In genomic region chr17:1109606-1110523, GRCh38 we compare ENCODE assay signal across 8 cellular contexts.
A peak's percentile ranks its signal among the peaks of the same experiment; 100 is the strongest.
DNase-seq lines count a peak whose midpoint lies in the region; ATAC-seq and TF ChIP-seq lines count a peak whose summit lies in the region.

No MANE protein-coding gene starts in this region.

- no peak for TF ChIP-seq CTCF in RWPE2 (IDR thresholded peaks at IDR 0.05; ENCODE audit: poor library complexity, severe bottlenecking)

- H3K4ac ChIP-seq in mesendoderm (ENCODE audit: low read depth, low read length): no peak overlapping the region

- no peak overlapping the region for H2BK15ac ChIP-seq in mesendoderm (replicated peaks; ENCODE audit: low read depth)

- no peak overlapping the region for H2AK5ac ChIP-seq in mesendoderm (ENCODE audit: low read length)

- WGBS in mesendoderm (ENCODE audit: extremely low coverage, insufficient coverage, low lambda C conversion rate): no CpG with 5 or more reads among the region's 33 CpGs
- 26% methylated on average over 33 of the region's 33 CpGs for WGBS in thymus

- H4K5ac ChIP-seq in mesendoderm (ENCODE audit: low read length): no peak overlapping the region

- H3K4me1 ChIP-seq in BLaER1: peaks cover 52% of the 10 kb centered on the region
- peaks cover 30% of the 10 kb centered on the region for H3K4me1 ChIP-seq in RWPE2 (ENCODE audit: insufficient read depth, poor library complexity, severe bottlenecking)
- peaks cover 3% of the 10 kb centered on the region for H3K4me1 ChIP-seq in mesendoderm (ENCODE audit: control insufficient read depth, low read depth, low read length)
- H3K4me1 ChIP-seq in thymus (ENCODE audit: control insufficient read depth, insufficient read depth, low read length): peaks cover 18% of the 10 kb centered on the region

- H3K9me3 ChIP-seq in BLaER1: no peaks in the 10 kb centered on the region
- H3K9me3 ChIP-seq in RWPE2 (ENCODE audit: severe bottlenecking): no peaks in the 10 kb centered on the region
- H3K9me3 ChIP-seq in thymus (ENCODE audit: control insufficient read depth): no peaks in the 10 kb centered on the region

- peak overlapping the region; percentile 80 for H3K9ac ChIP-seq in BLaER1
- H3K9ac ChIP-seq in mesendoderm (ENCODE audit: low read length): peak overlapping the region; percentile 84

- peaks cover 70% of the 10 kb centered on the region for H4K20me1 ChIP-seq in BLaER1

- H3K18ac ChIP-seq in mesendoderm (ENCODE audit: low read length): peak overlapping the region; percentile 81

- no peak overlapping the region for H4K8ac ChIP-seq in mesendoderm (ENCODE audit: low read depth, low read length)

- H3K27ac ChIP-seq in BLaER1 (peak overlapping the region; percentile 69), RWPE2 (ENCODE audit: poor library complexity, severe bottlenecking) (peak overlapping the region; percentile 86), cingulate gyrus (ENCODE audit: low read depth, low read length) (peak overlapping the region; percentile 83), mesendoderm (ENCODE audit: low read depth, low read length) (no peak overlapping the region), thymus (ENCODE audit: low read depth) (peak overlapping the region; percentile 83)

- no peak overlapping the region for H3K23ac ChIP-seq in mesendoderm (ENCODE audit: low read length)

- no peaks in the 10 kb centered on the region for H3K79me1 ChIP-seq in mesendoderm (ENCODE audit: low read length)

- peak overlapping the region; percentile 89 for H3K56ac ChIP-seq in mesendoderm (ENCODE audit: low read length)

- H2BK5ac ChIP-seq in mesendoderm (ENCODE audit: low read length): no peak overlapping the region

- H2BK120ac ChIP-seq in mesendoderm (ENCODE audit: low read depth, low read length): no peak overlapping the region

- ATAC-seq in GM21737 (IDR thresholded peaks at IDR 0.05; ENCODE audit: unreplicated experiment) (peak; percentile 16), RWPE2 (ENCODE audit: low read depth) (peak; percentile 23; the same call in 2 of the 3 replicates)

- H3K4me2 ChIP-seq in BLaER1 (peak overlapping the region; percentile 97), mesendoderm (ENCODE audit: low read length) (peak overlapping the region; percentile 46)

- peak overlapping the region; percentile 76 for H3K4me3 ChIP-seq in BLaER1
- peak overlapping the region; percentile 67 for H3K4me3 ChIP-seq in RWPE2 (ENCODE audit: severe bottlenecking)
- no peak overlapping the region for H3K4me3 ChIP-seq in mesendoderm (ENCODE audit: low read length)
- H3K4me3 ChIP-seq in thymus (ENCODE audit: low read length): peak overlapping the region; percentile 93

- H3K79me2 ChIP-seq in mesendoderm (ENCODE audit: control insufficient read depth, insufficient read depth, low read length): no peaks in the 10 kb centered on the region

- DNase-seq in RWPE2 (ENCODE audit: low spot score) (no peak), mesendoderm (peak; percentile 70), cerebellum (ENCODE audit: low spot score) (no peak), GM03348 (ENCODE audit: low spot score) (no peak)

- peaks cover 8% of the 10 kb centered on the region for H3K27me3 ChIP-seq in BLaER1
- H3K27me3 ChIP-seq in RWPE2 (ENCODE audit: insufficient read depth, poor library complexity, severe bottlenecking): no peaks in the 10 kb centered on the region
- no peaks in the 10 kb centered on the region for H3K27me3 ChIP-seq in mesendoderm (ENCODE audit: insufficient read depth, low read length, poor library complexity)
- no peaks in the 10 kb centered on the region for H3K27me3 ChIP-seq in thymus (ENCODE audit: control insufficient read depth, insufficient read depth)

- H3K36me3 ChIP-seq in BLaER1: no peaks in the 10 kb centered on the region
- H3K36me3 ChIP-seq in RWPE2 (ENCODE audit: low read depth): no peaks in the 10 kb centered on the region
- no peaks in the 10 kb centered on the region for H3K36me3 ChIP-seq in mesendoderm (ENCODE audit: control insufficient read depth, insufficient read depth, low read length)
- H3K36me3 ChIP-seq in thymus (ENCODE audit: control insufficient read depth, insufficient read depth): no peaks in the 10 kb centered on the region
